In the genomic region with DNA sequence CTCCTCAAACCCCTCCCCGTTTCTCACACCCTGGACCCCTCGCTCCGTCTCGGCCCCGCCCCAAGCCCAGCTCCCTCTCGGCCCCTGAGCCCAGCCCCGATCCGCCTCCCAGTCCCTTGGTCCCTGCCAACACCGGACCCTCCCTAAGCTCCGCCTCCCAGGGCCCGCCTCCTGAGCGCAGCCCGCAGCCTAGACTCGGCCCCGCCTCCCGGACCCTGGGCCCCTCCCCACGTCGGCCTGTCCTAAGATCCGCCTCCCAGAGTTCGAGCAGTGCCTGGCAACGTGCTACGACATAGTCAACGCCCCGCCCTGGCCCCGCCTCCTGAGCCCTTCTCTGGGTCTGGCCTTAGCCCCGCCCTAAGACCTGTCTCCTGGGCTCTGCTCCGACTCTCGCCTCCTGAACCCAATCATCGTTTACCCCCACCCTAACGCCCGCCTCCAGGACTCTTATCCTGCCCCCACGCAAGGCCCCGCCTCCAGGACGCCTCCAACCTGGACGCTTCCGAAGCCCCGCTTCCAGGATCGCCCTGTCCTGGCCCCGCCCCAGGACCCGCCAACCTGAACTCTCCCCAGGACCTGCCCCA, we compare ENCODE assay signal across 8 cellular contexts. TPM values are rescaled to one million over a fixed set of nuclear protein-coding genes. Genes with fewer than 3 reads are reported as not detected.
DNase-seq lines count a peak whose midpoint lies in the region; ATAC-seq, FAIRE-seq and TF ChIP-seq lines count a peak whose summit lies in the region.
"Not testable (repeated sequence)": the region's sequence is repeated elsewhere in the genome, so short reads cannot be mapped to it uniquely, and the experiment has no call there.

No MANE protein-coding gene starts in this region.

- H3K27ac ChIP-seq in heart left ventricle = peak overlapping the region; percentile 77 to 95 (median 86)

- H3K9me3 Mint-ChIP-seq in T-cell, type B pancreatic cell: not testable (repeated sequence)

- not testable (repeated sequence) for TF ChIP-seq CTCF in heart left ventricle (IDR thresholded peaks at IDR 0.05); type B pancreatic cell (conservative IDR thresholded peaks at IDR 0.05)

- H3K27me3 Mint-ChIP-seq in T-cell, type B pancreatic cell: not testable (repeated sequence)

- intact Hi-C loops in heart left ventricle (cut with DNase I) = loop anchor here in 1 of 10 donors (10.0 kb wide), 1 partner anchor 151 kb away; no protein-coding TSS in a partner anchor
- intact Hi-C loops in posterior cingulate gyrus (cut with DNase I) = not testable (repeated sequence)

- peak overlapping the region; percentile 63 to 98 (median 78) for H3K4me3 ChIP-seq in heart left ventricle

- TF ChIP-seq POLR2A in GM12891 (IDR thresholded peaks at IDR 0.05; ENCODE audit: low read depth, low read length) = not testable (repeated sequence)
- peak in 1 of 2 donors; percentile 71 for TF ChIP-seq POLR2A in heart left ventricle (IDR thresholded peaks at IDR 0.05)

- DNase-seq in GM12891 (ENCODE audit: insufficient read length, low spot score) = peak; percentile 63
- DNase-seq in NCI-H146 (lab: John Stamatoyannopoulos, UW) = peak; percentile 100
- peak; percentile 98 to 100 (median 99) for DNase-seq in T-cell
- peak; percentile 97 for DNase-seq in amniotic epithelial cell (ENCODE audit: low read depth)
- peak; percentile 99 to 100 (median 100) for DNase-seq in heart left ventricle
- DNase-seq in posterior cingulate gyrus = peak; percentile 99 to 100 (median 100)
- peak; percentile 99 for DNase-seq in type B pancreatic cell (ENCODE audit: extremely low spot score, unreplicated experiment)

- H3K36me3 Mint-ChIP-seq in T-cell, type B pancreatic cell: not testable (repeated sequence)

- CTCF ChIA-PET in T-cell (lab: Charles Lee) = not testable (repeated sequence)

- peak overlapping the region; percentile 84 to 88 (median 86) for H3K4me3 Mint-ChIP-seq in T-cell
- peak overlapping the region; percentile 90 for H3K4me3 Mint-ChIP-seq in type B pancreatic cell

- H3K27me3 ChIP-seq in heart left ventricle = not testable (repeated sequence)

- H3K27ac Mint-ChIP-seq in T-cell (peak overlapping the region; percentile 89 to 97), type B pancreatic cell (peak overlapping the region; percentile 85)

- peaks cover 9 to 18% (median 15%) of the 10 kb centered on the region in 3 donors for H3K4me1 Mint-ChIP-seq in T-cell
- H3K4me1 Mint-ChIP-seq in type B pancreatic cell (ENCODE audit: unreplicated experiment) = peaks cover 25% of the 10 kb centered on the region

- WGBS in heart left ventricle, 4 donors = 0 to 2% (median 1%) methylated on average over 15 to 40 of the region's 40 CpGs

- not testable (repeated sequence) for H3K9me3 ChIP-seq in heart left ventricle

- POLR2A ChIA-PET in T-cell (lab: Charles Lee) = interaction anchor here in 1 of 2 donors (1.1 kb wide), 1 partner anchor 80 kb away, joined by 4 read pairs; no protein-coding TSS in a partner anchor

- H3K36me3 ChIP-seq in heart left ventricle = not testable (repeated sequence)

- peak; percentile 50 for FAIRE-seq in GM12891 (lab: Jason Lieb, UNC)

- H3K4me1 ChIP-seq in heart left ventricle = peaks cover 0 to 15% (median 6%) of the 10 kb centered on the region in 12 donors

- ATAC-seq in HG02870 (IDR thresholded peaks at IDR 0.05; ENCODE audit: unreplicated experiment) (peak; percentile 88), T-cell (replicated peaks in 1 of 4) (peak; percentile 74 to 81 (median 76)), heart left ventricle (peak; percentile 89 to 92 (median 91))

RNA-seq across cellular contexts. Expression of a gene that starts 53.1 kb away (rescaled TPM):
- not detected for polyA plus RNA-seq in GM12891 (2012; ENCODE audit: low read depth, missing spikeins)
- total RNA-seq in T-cell (not detected), heart left ventricle (1 to 10 TPM; 1.1 to 7.4 (median 2.0) TPM), type B pancreatic cell (ENCODE audit: low replicate concordance) (0.53 and 1.2 TPM in 2 replicates)
- polyA plus RNA-seq in heart left ventricle = 1 to 10 TPM; 2.0 to 8.1 TPM

Comparison
In these comparisons a context has a peak if more than half of its experiments do, and no peak if none do; other contexts are left out.
1. Peak in every context shown above with its lines: DNase-seq, ATAC-seq, H3K4me3 ChIP-seq and H3K27ac ChIP-seq.